Comparison of ENCODE assay signal across 24 cellular contexts in the genomic region with DNA sequence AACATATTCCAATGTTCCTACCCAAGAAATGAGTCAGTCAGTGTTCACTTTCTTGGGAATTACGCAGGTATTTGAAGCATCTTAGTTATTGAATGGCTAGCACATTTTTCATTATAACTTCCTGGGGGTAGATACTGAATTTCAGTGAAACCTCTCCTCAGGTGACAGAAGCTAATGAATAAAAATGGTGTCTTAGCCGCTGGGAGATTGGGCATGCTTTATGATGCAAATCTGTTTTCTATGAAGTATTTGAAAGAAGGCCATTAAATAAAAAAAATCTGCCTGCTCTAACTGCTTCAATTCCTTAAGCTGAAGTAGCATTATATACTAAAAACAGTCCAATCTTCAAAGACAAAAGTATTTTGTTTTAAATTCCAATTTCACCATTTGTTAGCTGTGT.
"Had no signal": no experiment of that assay in that cellular context is flagged by ENCODE, and none has a peak within 500 bp of the region (broad histone marks: within the 10 kb centered on the region; RNA-seq: fewer than 3 reads in every experiment).

No MANE protein-coding gene starts in this region.

- H3K4me3 ChIP-seq: dorsolateral prefrontal cortex, left lung, neural progenitor cell, right atrium auricular region, smooth muscle cell, stomach, thyroid gland, vagina had no signal

- H3K9me3 Mint-ChIP-seq: neural progenitor cell; stimulated activated effector memory CD8-positive, alpha-beta T cell treated with anti-CD3 and anti-CD28 coated beads, Interleukin-12 subunit alpha, Interleukin-12 subunit beta, amount 100 ng/mL, for 72 hours had no signal

- H3K9ac ChIP-seq: neural progenitor cell, parathyroid adenoma had no signal

- H3K4me1 ChIP-seq: left lung, neural progenitor cell, right atrium auricular region, stomach, thyroid gland, vagina had no signal

- H3K27ac ChIP-seq: dorsolateral prefrontal cortex, left lung, neural progenitor cell, parathyroid adenoma, right atrium auricular region, stomach, thyroid gland, vagina had no signal

- H3K79me2 ChIP-seq: parathyroid adenoma had no signal

- H3K4me1 Mint-ChIP-seq: naive thymus-derived CD4-positive, alpha-beta T cell; nephron; neural progenitor cell; stimulated activated effector memory CD8-positive, alpha-beta T cell treated with anti-CD3 and anti-CD28 coated beads, Interleukin-12 subunit alpha, Interleukin-12 subunit beta, amount 100 ng/mL, for 72 hours had no signal

- H3K36me3 ChIP-seq: left lung, neural progenitor cell, right atrium auricular region, stomach, thyroid gland, vagina had no signal

- H3K9me3 ChIP-seq: left lung, right atrium auricular region, stomach, thyroid gland, vagina had no signal

- H3K27ac Mint-ChIP-seq: naive thymus-derived CD4-positive, alpha-beta T cell; nephron; neural progenitor cell; progenitor cell of endocrine pancreas; stimulated activated effector memory CD8-positive, alpha-beta T cell treated with anti-CD3 and anti-CD28 coated beads, Interleukin-12 subunit alpha, Interleukin-12 subunit beta, amount 100 ng/mL, for 72 hours had no signal

- H3K4me2 ChIP-seq: neural progenitor cell, smooth muscle cell had no signal

- H3K36me3 Mint-ChIP-seq: naive thymus-derived CD4-positive, alpha-beta T cell; neural progenitor cell; stimulated activated effector memory CD8-positive, alpha-beta T cell treated with anti-CD3 and anti-CD28 coated beads, Interleukin-12 subunit alpha, Interleukin-12 subunit beta, amount 100 ng/mL, for 72 hours had no signal

- H2AFZ ChIP-seq: neural progenitor cell, parathyroid adenoma had no signal

- H3K27me3 ChIP-seq: dorsolateral prefrontal cortex, left lung, neural progenitor cell, right atrium auricular region, stomach, thyroid gland, vagina had no signal

- DNase-seq: cortex of kidney; dorsolateral prefrontal cortex; effector CD4-positive, alpha-beta T cell; hypothalamus; kidney; left cardiac atrium; left lung; mesenchymal stem cell; midbrain; naive thymus-derived CD4-positive, alpha-beta T cell; stimulated activated CD4-positive, alpha-beta T cell treated with anti-CD3 and anti-CD28 coated beads, Interleukin-2, amount 100 ng/mL, for 24 hours; stimulated activated CD4-positive, alpha-beta T cell treated with anti-CD3 and anti-CD28 coated beads, Interleukin-4, amount 100 ng/mL, for 24 hours; stimulated activated naive CD4-positive, alpha-beta T cell treated with Interleukin-2 at 50 U/mL for 16 hours; stomach; thyroid gland had no signal

- H3K4me3 Mint-ChIP-seq: naive thymus-derived CD4-positive, alpha-beta T cell; nephron; neural progenitor cell; stimulated activated effector memory CD8-positive, alpha-beta T cell treated with anti-CD3 and anti-CD28 coated beads, Interleukin-12 subunit alpha, Interleukin-12 subunit beta, amount 100 ng/mL, for 72 hours had no signal

- ATAC-seq: left cardiac atrium; left lung; naive thymus-derived CD4-positive, alpha-beta T cell; sciatic nerve; stimulated activated effector memory CD8-positive, alpha-beta T cell treated with anti-CD3 and anti-CD28 coated beads, Interleukin-12 subunit alpha, Interleukin-12 subunit beta, amount 100 ng/mL, for 72 hours had no signal
